10 cellular contexts compared by ENCODE assay signal in genomic region chr19:2240881-2241760, GRCh38. TPM values are rescaled to one million over a fixed set of nuclear protein-coding genes. Genes with fewer than 3 reads are reported as not detected.
A peak's percentile ranks its signal among the peaks of the same experiment; 100 is the strongest.
DNase-seq lines count a peak whose midpoint lies in the region; ATAC-seq and TF ChIP-seq lines count a peak whose summit lies in the region.
"Had no signal": no experiment of that assay in that cellular context is flagged by ENCODE, and none has a peak within 500 bp of the region (broad histone marks: within the 10 kb centered on the region; RNA-seq: fewer than 3 reads in every experiment).

No MANE protein-coding gene starts in this region.

- no peak for ATAC-seq in HG03135 (IDR thresholded peaks at IDR 0.05; ENCODE audit: unreplicated experiment)
- no peak for ATAC-seq in HG02588 (IDR thresholded peaks at IDR 0.05; ENCODE audit: unreplicated experiment)

- H3K27ac Mint-ChIP-seq in nephron progenitor cell: peak overlapping the region; percentile 92

- H3K27ac ChIP-seq in OCI-LY1 (ENCODE audit: low read depth, low read length, poor library complexity, severe bottlenecking): no peak overlapping the region

- no peaks in the 10 kb centered on the region for H3F3A ChIP-seq in OCI-LY1 (ENCODE audit: insufficient read depth, low read length)

- no peaks in the 10 kb centered on the region for H4K20me1 ChIP-seq in OCI-LY1 (ENCODE audit: insufficient read depth, low read length)

- TF ChIP-seq CTCF in BJ (IDR thresholded peaks at IDR 0.05; ENCODE audit: insufficient read depth, low read depth, low read length) (no peak), OCI-LY1 (IDR thresholded peaks at IDR 0.05; ENCODE audit: low read length) (no peak), nephron progenitor cell (IDR thresholded peaks at IDR 0.05) (no peak)

- H3K4me1 Mint-ChIP-seq in nephron progenitor cell: peaks cover 60% of the 10 kb centered on the region

- H3K9me3 Mint-ChIP-seq in nephron progenitor cell: no peaks in the 10 kb centered on the region

- H3K79me2 ChIP-seq in OCI-LY1 (ENCODE audit: insufficient read depth, low read length): peaks cover 55% of the 10 kb centered on the region

- H3K4me3 Mint-ChIP-seq in nephron progenitor cell: peak overlapping the region; percentile 89

- H3K27me3 Mint-ChIP-seq in nephron progenitor cell (ENCODE audit: low read depth, poor library complexity): no peaks in the 10 kb centered on the region

- no peak overlapping the region for H2AFZ ChIP-seq in OCI-LY1 (ENCODE audit: low read length)

- H3K4me3 ChIP-seq in BJ (ENCODE audit: low read depth, low read length): peak overlapping the region; percentile 16; the same call in 1 of the 2 replicates
- H3K4me3 ChIP-seq in OCI-LY1 (ENCODE audit: low read depth, low read length, poor library complexity, severe bottlenecking): peak overlapping the region; percentile 94
- no peak overlapping the region for H3K4me3 ChIP-seq in endocrine pancreas (ENCODE audit: control insufficient read depth, insufficient read depth, low read length)

- H3K4me2 ChIP-seq in OCI-LY1 (ENCODE audit: low read length): peak overlapping the region; percentile 97

- H3K36me3 Mint-ChIP-seq in nephron progenitor cell (ENCODE audit: low read depth): peaks cover 21% of the 10 kb centered on the region

- H3K4me1 ChIP-seq in OCI-LY1 (ENCODE audit: insufficient read depth, low read length, severe bottlenecking): peaks cover 41% of the 10 kb centered on the region
- H3K4me1 ChIP-seq in endocrine pancreas (ENCODE audit: control insufficient read depth, insufficient read depth, low read length): peaks cover 4% of the 10 kb centered on the region

- DNase-seq in BJ (ENCODE audit: low read depth) (no peak), nephron progenitor cell (no peak), GDM1 (lab: John Stamatoyannopoulos, UW) (no peak)
- DNase-seq in activated effector memory CD4-positive, alpha-beta T cell treated with anti-CD3 and anti-CD28 coated beads, Interleukin-2, amount 50 U/mL, for 16 hours: no peak
- DNase-seq: DMS79 treated with DMSO at 0.1 percent for 48 hours had no signal

- POLR2A ChIA-PET in BJ (lab: Charles Lee): no interaction called here

- H3K9ac ChIP-seq in OCI-LY1 (ENCODE audit: low read length): no peak overlapping the region; the same call in 1 of the 2 replicates
- peak overlapping the region; percentile 39 for H3K9ac ChIP-seq in endocrine pancreas (ENCODE audit: control insufficient read depth, insufficient read depth, low read length)

- H3K9me3 ChIP-seq in OCI-LY1 (ENCODE audit: low read length) (no peaks in the 10 kb centered on the region), endocrine pancreas (ENCODE audit: control insufficient read depth, low read length) (no peaks in the 10 kb centered on the region)
- H3K9me3 ChIP-seq: neutrophil had no signal

- H3K27me3 ChIP-seq in BJ (ENCODE audit: control insufficient read depth, insufficient read depth, low read length): no peaks in the 10 kb centered on the region
- no peaks in the 10 kb centered on the region for H3K27me3 ChIP-seq in OCI-LY1 (ENCODE audit: insufficient read depth, low read length)
- no peaks in the 10 kb centered on the region for H3K27me3 ChIP-seq in endocrine pancreas (ENCODE audit: control insufficient read depth, insufficient read depth, low read length)
- H3K27me3 ChIP-seq: neutrophil had no signal

- CTCF ChIA-PET in BJ (lab: Yijun Ruan, JAX): interaction anchor here (1.4 to 3.9 kb wide), 6 partner anchors 19 to 151 kb away, joined by 5 to 14 read pairs (median 11); no protein-coding TSS in a partner anchor

- H3K36me3 ChIP-seq in BJ (ENCODE audit: control insufficient read depth, insufficient read depth, low read length) (peaks cover 24% of the 10 kb centered on the region), OCI-LY1 (ENCODE audit: insufficient read depth, low read length) (peaks cover 47% of the 10 kb centered on the region), endocrine pancreas (ENCODE audit: control insufficient read depth, insufficient read depth, low read length) (peaks cover 5% of the 10 kb centered on the region)

- H3K9me2 ChIP-seq in OCI-LY1 (ENCODE audit: low read depth, low read length): no peaks in the 10 kb centered on the region

RNA-seq across cellular contexts. Expression of gene SF3A2, which starts 4.5 kb away (rescaled TPM):
- 8.9 and 12.2 TPM in 2 replicates for polyA plus RNA-seq in BJ (2011; rRNA removed)
- 11.3 and 20.2 TPM in 2 replicates for polyA minus RNA-seq in BJ (2011; rRNA and poly(A)+ RNA removed)

RNA-seq across cellular contexts. Expression of gene PLEKHJ1, which starts 5.0 kb away (rescaled TPM):
- polyA plus RNA-seq in BJ (2011; rRNA removed): 46.2 and 65.8 TPM in 2 replicates
- polyA minus RNA-seq in BJ (2011; rRNA and poly(A)+ RNA removed): 12.4 and 30.0 TPM in 2 replicates

RNA-seq across cellular contexts. Expression of gene AMH, which starts 8.0 kb away (rescaled TPM):
- polyA plus RNA-seq in BJ (2011; rRNA removed): 0.59 and 0.66 TPM in 2 replicates
- polyA minus RNA-seq in BJ (2011; rRNA and poly(A)+ RNA removed): 0.31 TPM in 1 of 2 replicates, not detected in the other

RNA-seq across cellular contexts. Expression of gene JSRP1, which starts 15.1 kb away (rescaled TPM):
- polyA plus RNA-seq in BJ (2011; rRNA removed): not detected in 2 replicates
- not detected in 2 replicates for polyA minus RNA-seq in BJ (2011; rRNA and poly(A)+ RNA removed)

RNA-seq across cellular contexts. Expression of gene PEAK3, which starts 40.9 kb away (rescaled TPM):
- not detected in 2 replicates for polyA plus RNA-seq in BJ (2011; rRNA removed)
- polyA minus RNA-seq in BJ (2011; rRNA and poly(A)+ RNA removed): 0.10 TPM in 1 of 2 replicates, not detected in the other
